1 cellular context compared by ENCODE assay signal in the genomic region with DNA sequence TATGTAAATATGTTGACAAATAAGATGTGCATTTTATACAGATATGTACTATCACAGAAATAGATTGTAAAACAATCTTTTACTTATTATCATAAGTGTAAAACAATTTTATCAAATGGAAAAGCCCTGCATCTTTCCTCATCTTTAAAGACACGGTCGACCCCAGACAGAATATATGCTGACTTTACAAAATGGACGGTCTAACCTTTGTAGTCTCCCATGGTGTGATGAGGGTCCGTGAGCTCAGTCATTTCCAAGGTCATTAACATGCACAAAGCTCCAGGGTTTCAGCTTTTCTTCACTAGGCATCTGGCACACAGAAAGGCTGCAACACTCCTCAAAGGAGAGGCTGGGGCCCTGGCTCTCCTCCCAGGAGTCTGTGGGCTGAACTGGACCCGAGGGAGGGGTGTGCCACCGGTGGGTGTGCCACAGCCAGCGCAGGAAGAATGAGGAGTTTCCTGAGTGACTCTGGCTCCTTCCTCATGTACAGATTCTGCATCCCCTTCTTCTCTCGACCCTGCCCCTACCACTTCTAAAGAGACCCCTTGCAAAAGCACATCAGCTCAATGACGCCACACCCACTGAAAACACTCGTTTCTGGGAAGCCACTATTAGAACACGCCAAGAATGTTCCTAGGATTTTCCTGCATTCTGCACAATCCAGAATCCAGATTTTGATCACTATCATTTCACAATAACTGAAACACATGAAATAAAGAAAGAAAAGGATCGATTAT.
A peak's percentile ranks its signal among the peaks of the same experiment; 100 is the strongest.
TF ChIP-seq lines count a peak whose summit lies in the region.

No MANE protein-coding gene starts in this region.

TF ChIP-seq in IMR-90, 13 proteins besides CTCF, POLR2A, EP300 and RAD21 (continued from another document):
- peak; percentile 59 for TF ChIP-seq CEBPB (IDR thresholded peaks at IDR 0.05; ENCODE audit: low read depth, low read length)
- no peak for TF ChIP-seq CHD1 (IDR thresholded peaks at IDR 0.05; ENCODE audit: low read depth, low read length)
- TF ChIP-seq RFX5 (IDR thresholded peaks at IDR 0.05; ENCODE audit: low read depth, low read length): no peak
TF ChIP-seq in IMR-90: peak in this region for 2.
